In genomic region chr5:172695431-172696054, GRCh38 we compare ENCODE assay signal across 17 cellular contexts. TPM values are rescaled to one million over a fixed set of nuclear protein-coding genes. Genes with fewer than 3 reads are reported as not detected.
A peak's percentile ranks its signal among the peaks of the same experiment; 100 is the strongest.
DNase-seq lines count a peak whose midpoint lies in the region; ATAC-seq and TF ChIP-seq lines count a peak whose summit lies in the region.
"Had no signal": no experiment of that assay in that cellular context is flagged by ENCODE, and none has a peak within 500 bp of the region (broad histone marks: within the 10 kb centered on the region; RNA-seq: fewer than 3 reads in every experiment).

No MANE protein-coding gene starts in this region.

- no peak for TF ChIP-seq CTCF in chondrocyte (IDR thresholded peaks at IDR 0.05)
- no peak for TF ChIP-seq CTCF in psoas muscle (IDR thresholded peaks at IDR 0.05)
- no peak for TF ChIP-seq CTCF in uterus (IDR thresholded peaks at IDR 0.05)
- no peak for TF ChIP-seq CTCF in glutamatergic neuron (IDR thresholded peaks at IDR 0.05; ENCODE audit: partially characterized antibody, unreplicated experiment)

- H3K36me3 ChIP-seq in psoas muscle (ENCODE audit: insufficient read depth in 1 of 2, low read depth in 1 of 2) = no peaks in the 10 kb centered on the region
- no peaks in the 10 kb centered on the region for H3K36me3 ChIP-seq in uterus

- peak; percentile 6 to 10 for ATAC-seq in right cardiac atrium
- ATAC-seq in psoas muscle = no peak
- ATAC-seq: T-cell had no signal

- TF ChIP-seq POLR2A in uterus (IDR thresholded peaks at IDR 0.05) = no peak

- WGBS in right cardiac atrium = 38% methylated on average over 12 of the region's 12 CpGs
- 46 to 58% (median 47%) methylated on average over 12 of the region's 12 CpGs for WGBS in psoas muscle, 3 donors

- H3K27me3 Mint-ChIP-seq in chondrocyte (ENCODE audit: low read depth) (peaks cover 5% of the 10 kb centered on the region), glutamatergic neuron (ENCODE audit: unreplicated experiment) (peaks cover 8% of the 10 kb centered on the region)
- H3K27me3 Mint-ChIP-seq: T-cell had no signal

- peak; percentile 60 for DNase-seq in chondrocyte (ENCODE audit: low spot score)
- DNase-seq in right cardiac atrium = peak; percentile 47 to 69 (median 69)
- DNase-seq in psoas muscle = peak in 1 of 2 donors; percentile 50
- no peak for DNase-seq in uterus
- no peak for DNase-seq in NCI-H1436 (lab: John Stamatoyannopoulos, UW)
- no peak for DNase-seq in glutamatergic neuron
- DNase-seq in activated gamma-delta T cell (lab: John Stamatoyannopoulos, UW) = no peak
- DNase-seq: activated CD4-positive, CD25-positive, alpha-beta regulatory T cell; activated naive CD4-positive, alpha-beta T cell treated with anti-CD3 and anti-CD28 coated beads, Interleukin-2, amount 10 ng/mL, durations not matched to agents 7 days and 5 days; effector memory CD4-positive, alpha-beta T cell; NCI-H146; NCI-H345; stimulated activated CD4-positive, alpha-beta T cell treated with anti-CD3 and anti-CD28 coated beads, Interleukin-4, amount 100 ng/mL, for 4 hours; stimulated activated naive CD4-positive, alpha-beta T cell treated with Interleukin-2 at 50 U/mL for 16 hours; T-cell had no signal

- H3K4me1 Mint-ChIP-seq in chondrocyte (ENCODE audit: low read depth) (peaks cover 57% of the 10 kb centered on the region), glutamatergic neuron (ENCODE audit: low read depth, unreplicated experiment) (peaks cover 5% of the 10 kb centered on the region)

- H3K36me3 Mint-ChIP-seq in chondrocyte (ENCODE audit: low read depth) = no peaks in the 10 kb centered on the region
- no peaks in the 10 kb centered on the region for H3K36me3 Mint-ChIP-seq in glutamatergic neuron (ENCODE audit: unreplicated experiment)
- H3K36me3 Mint-ChIP-seq: activated naive CD4-positive, alpha-beta T cell treated with anti-CD3 and anti-CD28 coated beads, Interleukin-2, amount 10 ng/mL, durations not matched to agents 7 days and 5 days; brain; T-cell had no signal

- H3K27ac ChIP-seq in right cardiac atrium (ENCODE audit: low read length) (peak overlapping the region; percentile 24), psoas muscle (peak overlapping the region; percentile 61), uterus (peak overlapping the region; percentile 82 to 90)
- H3K27ac ChIP-seq: KMS-11 had no signal

- H3K4me3 Mint-ChIP-seq in chondrocyte (ENCODE audit: unreplicated experiment) = no peak overlapping the region
- H3K4me3 Mint-ChIP-seq in glutamatergic neuron (ENCODE audit: unreplicated experiment) = no peak overlapping the region
- H3K4me3 Mint-ChIP-seq: activated naive CD4-positive, alpha-beta T cell treated with anti-CD3 and anti-CD28 coated beads, Interleukin-2, amount 10 ng/mL, durations not matched to agents 7 days and 5 days; brain had no signal

- intact Hi-C loops in right cardiac atrium (cut with DNase I) (loop anchor here (2.0 to 10.0 kb wide), 4 partner anchors 33 to 233 kb away; partner anchors contain the start of gene NEURL1B (in 3 of the 4)), psoas muscle (cut with DNase I) (loop anchor here (1.0 to 5.0 kb wide), 4 partner anchors 53 to 233 kb away; partner anchors contain the start of gene NEURL1B (in 1 of the 2)), uterus (cut with DNase I; ENCODE audit: low total_unique reads) (no loop called here)

- H3K4me1 ChIP-seq in right cardiac atrium (ENCODE audit: control insufficient read depth, insufficient read depth, low read length) = peaks cover 11% of the 10 kb centered on the region
- H3K4me1 ChIP-seq in psoas muscle = peaks cover 9% of the 10 kb centered on the region
- peaks cover 0 to 27% of the 10 kb centered on the region in 2 donors for H3K4me1 ChIP-seq in uterus

- H3K9me3 Mint-ChIP-seq in chondrocyte (ENCODE audit: low read depth) = no peaks in the 10 kb centered on the region
- peaks cover 2% of the 10 kb centered on the region for H3K9me3 Mint-ChIP-seq in glutamatergic neuron (ENCODE audit: unreplicated experiment)
- H3K9me3 Mint-ChIP-seq: activated naive CD4-positive, alpha-beta T cell treated with anti-CD3 and anti-CD28 coated beads, Interleukin-2, amount 10 ng/mL, durations not matched to agents 7 days and 5 days; brain; T-cell had no signal

- H3K9me3 ChIP-seq in right cardiac atrium (ENCODE audit: control insufficient read depth, low read length) = no peaks in the 10 kb centered on the region
- H3K9me3 ChIP-seq in psoas muscle = no peaks in the 10 kb centered on the region
- no peaks in the 10 kb centered on the region for H3K9me3 ChIP-seq in uterus

- H3K27me3 ChIP-seq in right cardiac atrium (ENCODE audit: control insufficient read depth, insufficient read depth) = no peaks in the 10 kb centered on the region
- no peaks in the 10 kb centered on the region for H3K27me3 ChIP-seq in psoas muscle (ENCODE audit: insufficient read depth in 3 of 3, low read length in 2 of 3)
- no peaks in the 10 kb centered on the region for H3K27me3 ChIP-seq in uterus

- H3K27ac Mint-ChIP-seq in chondrocyte (ENCODE audit: unreplicated experiment) (peak overlapping the region; percentile 57), glutamatergic neuron (ENCODE audit: unreplicated experiment) (no peak overlapping the region)
- H3K27ac Mint-ChIP-seq: activated naive CD4-positive, alpha-beta T cell treated with anti-CD3 and anti-CD28 coated beads, Interleukin-2, amount 10 ng/mL, durations not matched to agents 7 days and 5 days had no signal

- no peak overlapping the region for H3K4me3 ChIP-seq in right cardiac atrium (ENCODE audit: low read length)
- H3K4me3 ChIP-seq in psoas muscle = no peak overlapping the region
- no peak overlapping the region for H3K4me3 ChIP-seq in uterus

RNA-seq across cellular contexts. Expression of gene NEURL1B, which starts 54.5 kb away (rescaled TPM):
- total RNA-seq in chondrocyte (1.2 to 5.4 TPM (median 4.9 TPM) in 3 replicates), right cardiac atrium (10 to 100 TPM; 13.2 to 23.1 (median 18.1) TPM), psoas muscle (10 to 100 TPM; 13.7 to 20.4 (median 16.4) TPM), uterus (100 to 1,000 TPM in 1 of 4 donors, 10 to 100 TPM in 3; 51.1 to 136 (median 74.1) TPM), glutamatergic neuron (ENCODE audit: unreplicated experiment) (11.4 TPM)
- polyA plus RNA-seq in right cardiac atrium (16.7 TPM), psoas muscle (1 to 10 TPM; 8.0 to 9.7 (median 8.2) TPM)

Comparison
In these comparisons a context has a peak if more than half of its experiments do, and no peak if none do; other contexts are left out.
1. DNase-seq: peak in chondrocyte (single experiment) and right cardiac atrium (3 of 3); none in uterus (0 of 2), NCI-H1436 (single experiment), glutamatergic neuron (single experiment) and activated gamma-delta T cell (single experiment).
2. ATAC-seq: peak in right cardiac atrium (2 of 2); none in psoas muscle (0 of 4).
3. H3K27ac ChIP-seq: peak in every context shown above with its lines; median percentile 86 in uterus; 61 in psoas muscle; 24 in right cardiac atrium.